ENCODE assay signal across 1 cellular context in genomic region chr6:139373154-139373927, GRCh38.
TF ChIP-seq lines count a peak whose summit lies in the region.

No MANE protein-coding gene starts in this region.

TF ChIP-seq in HepG2, 621 proteins besides CTCF, POLR2A, EP300 and RAD21 (continued from another document and continues in another):
- TF ChIP-seq ZNF142 (CRISPR knock-in tag; IDR thresholded peaks at IDR 0.05) (peak; percentile 68), IKZF4 (CRISPR knock-in tag; IDR thresholded peaks at IDR 0.05; ENCODE audit: borderline replicate concordance, low read depth, not compliant biosample characterization) (peak; percentile 80), ZNF879 (CRISPR knock-in tag; IDR thresholded peaks at IDR 0.05) (0 out of 2 replicates have a peak, but pooled peaks have one; percentile 38), ZIK1 (CRISPR knock-in tag; IDR thresholded peaks at IDR 0.05; ENCODE audit: borderline replicate concordance, low read depth) (peak; percentile 76; the same call in 1 of the 2 replicates), ZNF251 (CRISPR knock-in tag; IDR thresholded peaks at IDR 0.05) (no peak), HOXA3 (CRISPR knock-in tag; IDR thresholded peaks at IDR 0.05) (peak; percentile 58; the same call in 1 of the 2 replicates), CBX1 (IDR thresholded peaks at IDR 0.05; ENCODE audit: low read depth) (no peak), AGO2 (optimal IDR thresholded peaks at IDR 0.05; ENCODE audit: low read depth, low read length) (peak; percentile 89), ZNF704 (CRISPR knock-in tag; IDR thresholded peaks at IDR 0.05; ENCODE audit: borderline replicate concordance) (no peak), NFKB2 (CRISPR knock-in tag; IDR thresholded peaks at IDR 0.05; ENCODE audit: borderline replicate concordance) (0 out of 2 replicates have a peak, but pooled peaks have one; percentile 35), DRAP1 (CRISPR knock-in tag; IDR thresholded peaks at IDR 0.05) (no peak), AKNA (CRISPR knock-in tag; IDR thresholded peaks at IDR 0.05; ENCODE audit: borderline replicate concordance) (no peak), CENPX (CRISPR knock-in tag; IDR thresholded peaks at IDR 0.05) (no peak), ZNF407 (CRISPR knock-in tag; IDR thresholded peaks at IDR 0.05; ENCODE audit: not compliant biosample characterization) (peak; percentile 9), ZNF276 (CRISPR knock-in tag; IDR thresholded peaks at IDR 0.05; ENCODE audit: low read depth) (peak; percentile 30; the same call in 1 of the 2 replicates), PTBP1 (IDR thresholded peaks at IDR 0.05; ENCODE audit: low read depth, low read length, poor library complexity, severe bottlenecking) (no peak), SSRP1 (CRISPR knock-in tag; IDR thresholded peaks at IDR 0.05) (no peak), NFAT5 (CRISPR knock-in tag; IDR thresholded peaks at IDR 0.05) (0 out of 2 replicates have a peak, but pooled peaks have one; percentile 12)
